ENCODE assay signal across 1 cellular context in the genomic region with DNA sequence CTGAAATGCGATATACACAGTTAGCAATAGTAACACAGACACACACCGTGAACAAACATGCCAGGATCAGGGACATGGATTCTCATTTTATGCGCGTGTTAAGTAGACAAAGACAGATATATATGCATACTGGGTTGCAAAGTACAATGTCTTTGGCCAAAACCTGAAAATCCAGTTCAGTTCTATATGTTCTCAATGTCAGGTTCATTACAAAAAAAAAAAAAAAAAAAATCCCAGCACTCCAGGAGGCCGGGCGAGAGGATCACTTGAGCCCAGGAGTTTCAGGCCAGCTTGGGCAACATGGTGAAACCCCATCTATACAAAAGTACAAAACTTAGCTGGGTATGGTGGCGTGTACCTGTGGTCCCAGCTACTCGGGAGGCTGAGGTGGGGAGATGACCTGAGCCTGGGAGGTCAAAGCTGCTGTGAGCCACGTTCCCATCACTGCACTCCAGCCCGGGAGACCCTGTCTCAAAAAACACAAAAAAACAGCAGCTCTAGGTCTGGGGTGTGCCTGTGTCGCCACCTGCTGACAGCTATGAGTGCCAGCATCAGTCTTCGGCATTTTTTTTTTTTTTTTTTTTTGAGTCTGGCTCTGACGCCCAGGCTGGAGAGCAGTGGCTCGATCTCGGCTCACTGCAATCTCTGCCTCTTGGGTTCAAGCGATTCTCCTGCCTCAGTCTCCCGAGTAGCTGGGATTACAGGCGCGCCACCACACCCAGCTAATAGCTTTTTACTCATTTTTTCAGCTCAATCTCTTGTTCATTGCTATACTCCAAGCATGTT.
TF ChIP-seq lines count a peak whose summit lies in the region.

No MANE protein-coding gene starts in this region.

TF ChIP-seq in Ishikawa, 13 proteins besides CTCF, POLR2A, EP300 and RAD21 (continued from another document):
- TF ChIP-seq, protein P1, sequence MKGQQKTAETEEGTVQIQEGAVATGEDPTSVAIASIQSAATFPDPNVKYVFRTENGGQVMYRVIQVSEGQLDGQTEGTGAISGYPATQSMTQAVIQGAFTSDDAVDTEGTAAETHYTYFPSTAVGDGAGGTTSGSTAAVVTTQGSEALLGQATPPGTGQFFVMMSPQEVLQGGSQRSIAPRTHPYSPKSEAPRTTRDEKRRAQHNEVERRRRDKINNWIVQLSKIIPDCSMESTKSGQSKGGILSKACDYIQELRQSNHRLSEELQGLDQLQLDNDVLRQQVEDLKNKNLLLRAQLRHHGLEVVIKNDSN (IDR thresholded peaks at IDR 0.05) = no peak
- TF ChIP-seq, protein P2, sequence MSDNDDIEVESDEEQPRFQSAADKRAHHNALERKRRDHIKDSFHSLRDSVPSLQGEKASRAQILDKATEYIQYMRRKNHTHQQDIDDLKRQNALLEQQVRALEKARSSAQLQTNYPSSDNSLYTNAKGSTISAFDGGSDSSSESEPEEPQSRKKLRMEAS (IDR thresholded peaks at IDR 0.05) = 0 out of 2 replicates have a peak, but pooled peaks have one; percentile 19
- TF ChIP-seq TAF1 (IDR thresholded peaks at IDR 0.05; ENCODE audit: low read depth) (no peak), ZBTB7A (IDR thresholded peaks at IDR 0.05; ENCODE audit: low read depth) (0 out of 2 replicates have a peak, but pooled peaks have one; percentile 31), YY1 (IDR thresholded peaks at IDR 0.05; ENCODE audit: low read depth) (0 out of 2 replicates have a peak, but pooled peaks have one; percentile 25), TCF12 (IDR thresholded peaks at IDR 0.05; ENCODE audit: low read depth) (no peak), CEBPB (IDR thresholded peaks at IDR 0.05) (no peak), NFIC (IDR thresholded peaks at IDR 0.05) (no peak), FOXM1 (IDR thresholded peaks at IDR 0.05; ENCODE audit: borderline replicate concordance, low read depth) (no peak)
